Comparison of ENCODE assay signal across 14 cellular contexts in genomic region chr2:206127656-206128055, GRCh38. TPM values are rescaled to one million over a fixed set of nuclear protein-coding genes. Genes with fewer than 3 reads are reported as not detected.
DNase-seq lines count a peak whose midpoint lies in the region; ATAC-seq, FAIRE-seq and TF ChIP-seq lines count a peak whose summit lies in the region.
"Had no signal": no experiment of that assay in that cellular context is flagged by ENCODE, and none has a peak within 500 bp of the region (broad histone marks: within the 10 kb centered on the region; RNA-seq: fewer than 3 reads in every experiment).

No MANE protein-coding gene starts in this region.

- peak; percentile 11; the same call in 1 of the 2 replicates for TF ChIP-seq CTCF in MM.1S (IDR thresholded peaks at IDR 0.05; ENCODE audit: low read length)
- TF ChIP-seq CTCF in K562 (IDR thresholded peaks at IDR 0.05 in 2 of 3, conservative IDR thresholded peaks at IDR 0.05 in 1 of 3; ENCODE audit: insufficient read depth in 2 of 3, low read depth in 1 of 3, low read length in 3 of 3): no peak

- no peak overlapping the region for H3K27ac ChIP-seq in MM.1S (ENCODE audit: low read length)
- H3K27ac ChIP-seq in K562 (ENCODE audit: extremely low read depth, low read depth, low read length): no peak overlapping the region
- H3K27ac ChIP-seq: pancreas had no signal

- TF ChIP-seq POLR2A in K562 (conservative IDR thresholded peaks at IDR 0.05): no peak

- H3K79me2 ChIP-seq in MM.1S (ENCODE audit: low read length) (0 out of 2 replicates have a peak, but pooled peaks cover 5% of the 10 kb centered on the region), K562 (ENCODE audit: control insufficient read depth, insufficient read depth, low read length) (no peaks in the 10 kb centered on the region)

- DNase-seq in ACHN (peak; percentile 11), EH (ENCODE audit: low read depth) (peak; percentile 4), MM.1S (no peak), K562 (ENCODE audit: extremely low read depth in 1 of 4, low spot score in 3 of 4) (no peak), NCI-H345 (lab: John Stamatoyannopoulos, UW) (no peak)
- DNase-seq in NK-92 treated with Interleukin-12 subunit alpha and Interleukin-12 subunit beta, amount 100 ng/mL, for 24 hours (lab: John Stamatoyannopoulos, UW): no peak
- DNase-seq: NCI-H2081 treated with DMSO at 0.1 percent for 48 hours; pancreas; RPMI8226; stimulated activated CD4-positive, alpha-beta T cell treated with anti-CD3 and anti-CD28 coated beads, Interleukin-15, amount 100 ng/mL, for 24 hours had no signal

- no peaks in the 10 kb centered on the region for H3K9me2 ChIP-seq in MM.1S (replicated peaks; ENCODE audit: insufficient read depth, low read length)

- H3K9me3 ChIP-seq in MM.1S (replicated peaks; ENCODE audit: insufficient read depth, low read length) (no peaks in the 10 kb centered on the region), K562 (replicated peaks; ENCODE audit: control insufficient read depth, insufficient read depth, low read depth, low read length) (no peaks in the 10 kb centered on the region)
- H3K9me3 ChIP-seq: pancreas had no signal

- H2AFZ ChIP-seq in MM.1S (ENCODE audit: low read length) (no peak overlapping the region), K562 (ENCODE audit: low read depth, low read length) (no peak overlapping the region)

- CTCF ChIA-PET in K562 (lab: Yijun Ruan, JAX; ENCODE audit: low intra/inter-chr PET ratio): no interaction called here

- H3K4me3 ChIP-seq in MM.1S (ENCODE audit: low read length): no peak overlapping the region
- H3K4me3 ChIP-seq in K562: no peak overlapping the region
- H3K4me3 ChIP-seq: pancreas had no signal

- H3F3A ChIP-seq in MM.1S (ENCODE audit: insufficient read depth, low read length): no peaks in the 10 kb centered on the region; the same call in 1 of the 2 replicates

- H3K4me1 Mint-ChIP-seq in stimulated activated memory B cell treated with anti-CD40 and anti-IgM and Interleukin-4, amounts not matched to agents 10 μg/mL and 1 μg/mL and 100 μg/mL, for 72 hours: no peaks in the 10 kb centered on the region

- no peaks in the 10 kb centered on the region for H3K9me3 Mint-ChIP-seq in stimulated activated memory B cell treated with anti-CD40 and anti-IgM and Interleukin-4, amounts not matched to agents 10 μg/mL and 1 μg/mL and 100 μg/mL, for 72 hours
- H3K9me3 Mint-ChIP-seq: activated naive CD4-positive, alpha-beta T cell treated with anti-CD3 and anti-CD28 coated beads, Interleukin-2, amount 50 U/mL, for 72 hours had no signal

- no peaks in the 10 kb centered on the region for H3K9me1 ChIP-seq in K562 (ENCODE audit: control insufficient read depth, insufficient read depth, low read length)

- H3K27me3 ChIP-seq in MM.1S (replicated peaks; ENCODE audit: insufficient read depth, low read length) (no peaks in the 10 kb centered on the region), K562 (ENCODE audit: control insufficient read depth in 2 of 2, insufficient read depth in 2 of 2, low read length in 2 of 2) (no peaks in the 10 kb centered on the region)
- H3K27me3 ChIP-seq: pancreas had no signal

- H3K9ac ChIP-seq in MM.1S (ENCODE audit: low read length) (no peak overlapping the region), K562 (ENCODE audit: insufficient read depth in 1 of 2, low read depth in 2 of 2, low read length in 2 of 2) (no peak overlapping the region)

- no peak for FAIRE-seq in K562 (lab: Jason Lieb, UNC)
- FAIRE-seq: colon, pancreas had no signal

- in situ Hi-C loops in ACHN (cut with HindIII; ENCODE audit: low pct_ligation_motif_present, low pct_unique_long_range_greater_than_20kb, low sequenced_read_pairs) (no loop called here), K562 (cut with MboI) (no loop called here)

- no peaks in the 10 kb centered on the region for H3K4me1 ChIP-seq in MM.1S (ENCODE audit: low read length)
- H3K4me1 ChIP-seq in K562 (replicated peaks in 1 of 2; ENCODE audit: control insufficient read depth in 2 of 2, insufficient read depth in 2 of 2, low read length in 2 of 2): no peaks in the 10 kb centered on the region
- H3K4me1 ChIP-seq: pancreas had no signal

- BruUV-seq in K562 (replicated peaks; lab: Mats Ljungman, UMichigan): no TSS peak

- H3K27me3 Mint-ChIP-seq in stimulated activated memory B cell treated with anti-CD40 and anti-IgM and Interleukin-4, amounts not matched to agents 10 μg/mL and 1 μg/mL and 100 μg/mL, for 72 hours: no peaks in the 10 kb centered on the region

- no peak overlapping the region for H3K27ac Mint-ChIP-seq in stimulated activated memory B cell treated with anti-CD40 and anti-IgM and Interleukin-4, amounts not matched to agents 10 μg/mL and 1 μg/mL and 100 μg/mL, for 72 hours
- H3K27ac Mint-ChIP-seq: activated naive CD4-positive, alpha-beta T cell treated with anti-CD3 and anti-CD28 coated beads, Interleukin-2, amount 50 U/mL, for 72 hours had no signal

- peaks cover 21% of the 10 kb centered on the region for H3K36me3 Mint-ChIP-seq in stimulated activated memory B cell treated with anti-CD40 and anti-IgM and Interleukin-4, amounts not matched to agents 10 μg/mL and 1 μg/mL and 100 μg/mL, for 72 hours

- intact Hi-C loops in K562 (cut with micrococcal nuclease): no loop called here

- H3K36me3 ChIP-seq in MM.1S (replicated peaks; ENCODE audit: insufficient read depth, low read length): peaks cover 8% of the 10 kb centered on the region; the same call in 1 of the 2 replicates
- peaks cover 71% of the 10 kb centered on the region for H3K36me3 ChIP-seq in K562 (ENCODE audit: control insufficient read depth, insufficient read depth, low read length)

- H3K4me3 Mint-ChIP-seq in stimulated activated memory B cell treated with anti-CD40 and anti-IgM and Interleukin-4, amounts not matched to agents 10 μg/mL and 1 μg/mL and 100 μg/mL, for 72 hours: no peak overlapping the region

- ATAC-seq in K562 (peak; percentile 58; the same call in 2 of the 3 replicates), HG03045 (IDR thresholded peaks at IDR 0.05; ENCODE audit: unreplicated experiment) (no peak)
- no peak for ATAC-seq in stimulated activated memory B cell treated with anti-CD40 and anti-IgM and Interleukin-4, amounts not matched to agents 10 μg/mL and 1 μg/mL and 100 μg/mL, for 72 hours
- ATAC-seq: pancreas had no signal

- POLR2A ChIA-PET in K562 (lab: Yijun Ruan, JAX): interaction anchor here (1.1 to 1.5 kb wide), 2 partner anchors 11 to 31 kb away, joined by 3 read pairs; no protein-coding TSS in a partner anchor

- H3K4me2 ChIP-seq in MM.1S (ENCODE audit: low read depth, low read length): no peak overlapping the region
- no peak overlapping the region for H3K4me2 ChIP-seq in K562 (ENCODE audit: insufficient read depth, low read length)

- TF ChIP-seq RAD21 in K562 (CRISPR knock-in tag; conservative IDR thresholded peaks at IDR 0.05 in 1 of 2, IDR thresholded peaks at IDR 0.05 in 1 of 2): no peak

- no peak for TF ChIP-seq EP300 in K562 (IDR thresholded peaks at IDR 0.05; ENCODE audit: low read length)

- H4K20me1 ChIP-seq in MM.1S (ENCODE audit: insufficient read depth, low read length) (no peaks in the 10 kb centered on the region), K562 (replicated peaks; ENCODE audit: control insufficient read depth, insufficient read depth, low read length) (no peaks in the 10 kb centered on the region)

RNA-seq across cellular contexts. Expression of gene NDUFS1, which starts 31.6 kb away (rescaled TPM):
- 68.9 and 88.3 TPM in 2 replicates for total RNA-seq in K562 (2011; cell fraction: chromatin; rRNA removed; ENCODE audit: low replicate concordance)
- 32.9 and 35.0 TPM in 2 replicates for total RNA-seq in K562 (2011; cell fraction: nucleolus; rRNA removed)
- total RNA-seq in K562 (2011; cell fraction: nucleoplasm; rRNA removed): 27.6 and 34.6 TPM in 2 replicates
- 86.8 and 92.7 TPM in 2 replicates for total RNA-seq in K562 (2014; rRNA removed)
- 118 and 143 TPM in 2 replicates for total RNA-seq in K562 (2014; rRNA removed; fragmentation: Illumina TruSeq; extraction: Trizol)
- 86.5 and 91.5 TPM in 2 replicates for total RNA-seq in K562 (2015; rRNA removed; fragmentation: Illumina TruSeq; extraction: Trizol)
- total RNA-seq in K562 (2021): 87.9 and 90.5 TPM in 2 replicates
- polyA plus RNA-seq in K562 (2011; rRNA removed): 84.7 and 130 TPM in 2 replicates
- polyA plus RNA-seq in K562 (2011; cell fraction: cytosol; rRNA removed): 43.2 and 72.6 TPM in 2 replicates
- polyA plus RNA-seq in K562 (2011; cell fraction: nucleus; rRNA removed): 33.4 and 43.8 TPM in 2 replicates
- 49.5 and 75.8 TPM in 2 replicates for polyA plus RNA-seq in K562 (2012)
- 99.8 and 102 TPM in 2 replicates for polyA plus RNA-seq in K562 (2014; fragmentation: Illumina TruSeq; extraction: Trizol)
- polyA plus RNA-seq in K562 (2014; fragmentation: Nextera tagmentation; extraction: Ambion mirVana): 100 to 1,000 TPM in 1 of 2 experiments, 10 to 100 TPM in 1; 75.0 to 116 TPM
- polyA plus RNA-seq in K562 (2014; rRNA removed): 76.8 and 77.4 TPM in 2 replicates
- 220 and 255 TPM in 2 replicates for polyA minus RNA-seq in K562 (2011; rRNA and poly(A)+ RNA removed)
- polyA minus RNA-seq in K562 (2011; cell fraction: cytosol; rRNA and poly(A)+ RNA removed): 43.6 and 56.6 TPM in 2 replicates
- polyA minus RNA-seq in K562 (2011; cell fraction: nucleus; rRNA and poly(A)+ RNA removed): 21.1 and 33.7 TPM in 2 replicates

RNA-seq across cellular contexts. Expression of gene EEF1B2, which starts 32.0 kb away (rescaled TPM):
- total RNA-seq in K562 (2011; cell fraction: chromatin; rRNA removed; ENCODE audit: low replicate concordance): 135 and 187 TPM in 2 replicates
- 187 and 222 TPM in 2 replicates for total RNA-seq in K562 (2011; cell fraction: nucleolus; rRNA removed)
- 292 and 475 TPM in 2 replicates for total RNA-seq in K562 (2011; cell fraction: nucleoplasm; rRNA removed)
- 522 and 628 TPM in 2 replicates for total RNA-seq in K562 (2014; rRNA removed)
- total RNA-seq in K562 (2014; rRNA removed; fragmentation: Illumina TruSeq; extraction: Trizol): 893 and 908 TPM in 2 replicates
- 878 and 910 TPM in 2 replicates for total RNA-seq in K562 (2015; rRNA removed; fragmentation: Illumina TruSeq; extraction: Trizol)
- 643 and 674 TPM in 2 replicates for total RNA-seq in K562 (2021)
- 920 and 1,079 TPM in 2 replicates for polyA plus RNA-seq in K562 (2011; rRNA removed)
- 534 and 569 TPM in 2 replicates for polyA plus RNA-seq in K562 (2011; cell fraction: cytosol; rRNA removed)
- polyA plus RNA-seq in K562 (2011; cell fraction: nucleus; rRNA removed): 267 and 351 TPM in 2 replicates
- 728 and 753 TPM in 2 replicates for polyA plus RNA-seq in K562 (2012)
- polyA plus RNA-seq in K562 (2014; fragmentation: Illumina TruSeq; extraction: Trizol): 748 and 796 TPM in 2 replicates
- 1,000 to 10,000 TPM in 1 of 2 experiments, 100 to 1,000 TPM in 1; 943 to 1,148 TPM for polyA plus RNA-seq in K562 (2014; fragmentation: Nextera tagmentation; extraction: Ambion mirVana)
- polyA plus RNA-seq in K562 (2014; rRNA removed): 803 and 861 TPM in 2 replicates
- polyA minus RNA-seq in K562 (2011; rRNA and poly(A)+ RNA removed): 835 and 884 TPM in 2 replicates
- polyA minus RNA-seq in K562 (2011; cell fraction: cytosol; rRNA and poly(A)+ RNA removed): 251 and 265 TPM in 2 replicates
- 108 and 155 TPM in 2 replicates for polyA minus RNA-seq in K562 (2011; cell fraction: nucleus; rRNA and poly(A)+ RNA removed)

RNA-seq across cellular contexts. Expression of gene INO80D, which starts 41.7 kb away (rescaled TPM):
- total RNA-seq in K562 (2011; cell fraction: chromatin; rRNA removed; ENCODE audit: low replicate concordance): 25.1 and 27.1 TPM in 2 replicates
- total RNA-seq in K562 (2011; cell fraction: nucleolus; rRNA removed): 6.3 and 7.1 TPM in 2 replicates
- total RNA-seq in K562 (2011; cell fraction: nucleoplasm; rRNA removed): 9.8 and 13.5 TPM in 2 replicates
- total RNA-seq in K562 (2014; rRNA removed): 2.3 and 3.0 TPM in 2 replicates
- 4.0 and 4.1 TPM in 2 replicates for total RNA-seq in K562 (2014; rRNA removed; fragmentation: Illumina TruSeq; extraction: Trizol)
- 4.3 and 4.7 TPM in 2 replicates for total RNA-seq in K562 (2015; rRNA removed; fragmentation: Illumina TruSeq; extraction: Trizol)
- 7.7 and 8.1 TPM in 2 replicates for total RNA-seq in K562 (2021)
- 2.9 and 3.8 TPM in 2 replicates for polyA plus RNA-seq in K562 (2011; rRNA removed)
- polyA plus RNA-seq in K562 (2011; cell fraction: cytosol; rRNA removed): 1.9 and 2.6 TPM in 2 replicates
- polyA plus RNA-seq in K562 (2011; cell fraction: nucleus; rRNA removed): 7.3 and 7.8 TPM in 2 replicates
- polyA plus RNA-seq in K562 (2012): 0.98 and 1.3 TPM in 2 replicates
- polyA plus RNA-seq in K562 (2014; fragmentation: Illumina TruSeq; extraction: Trizol): 1.5 and 1.7 TPM in 2 replicates
- 1 to 10 TPM in 1 of 2 experiments, under 1 TPM in 1; 0.64 to 1.4 TPM for polyA plus RNA-seq in K562 (2014; fragmentation: Nextera tagmentation; extraction: Ambion mirVana)
- 1.7 and 1.9 TPM in 2 replicates for polyA plus RNA-seq in K562 (2014; rRNA removed)
- 16.1 and 21.9 TPM in 2 replicates for polyA minus RNA-seq in K562 (2011; rRNA and poly(A)+ RNA removed)
- polyA minus RNA-seq in K562 (2011; cell fraction: cytosol; rRNA and poly(A)+ RNA removed): 6.4 and 9.0 TPM in 2 replicates
- 6.7 and 12.4 TPM in 2 replicates for polyA minus RNA-seq in K562 (2011; cell fraction: nucleus; rRNA and poly(A)+ RNA removed)

Comparison
In these comparisons a context has a peak if more than half of its experiments do, and no peak if none do; other contexts are left out.
1. DNase-seq: peak in ACHN (single experiment) and EH (single experiment); none in MM.1S (single experiment), K562 (0 of 4), NK-92 treated with Interleukin-12 subunit alpha and Interleukin-12 subunit beta, amount 100 ng/mL, for 24 hours (single experiment) and NCI-H345 (single experiment).